ENCODE assay signal across 9 cellular contexts in the genomic region with DNA sequence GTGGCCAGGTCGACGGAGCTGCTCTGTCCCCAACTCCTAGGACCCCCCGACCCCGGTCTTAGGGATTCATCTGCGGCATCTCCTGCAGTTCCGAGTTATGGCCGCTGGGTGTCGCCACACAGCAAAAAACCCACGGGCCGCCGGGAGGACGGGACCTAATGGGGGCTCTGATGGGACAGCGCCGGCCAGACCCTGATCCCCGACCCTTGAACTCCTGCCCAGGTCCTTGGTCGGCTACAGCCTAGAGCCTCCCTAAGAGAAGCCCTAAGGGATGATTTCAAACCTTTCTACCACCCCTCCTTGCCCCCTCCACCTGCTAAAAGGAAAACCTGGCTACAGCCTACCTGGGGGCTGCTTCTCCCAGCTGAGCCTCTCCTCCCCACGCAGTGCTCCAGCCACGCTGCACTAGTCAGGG. TPM values are rescaled to one million over a fixed set of nuclear protein-coding genes. Genes with fewer than 3 reads are reported as not detected.
A peak's percentile ranks its signal among the peaks of the same experiment; 100 is the strongest.
DNase-seq lines count a peak whose midpoint lies in the region; FAIRE-seq and TF ChIP-seq lines count a peak whose summit lies in the region.
"Had no signal": no experiment of that assay in that cellular context is flagged by ENCODE, and none has a peak within 500 bp of the region (broad histone marks: within the 10 kb centered on the region; RNA-seq: fewer than 3 reads in every experiment).

No MANE protein-coding gene starts in this region.

- H3K79me1 ChIP-seq in trophoblast cell (ENCODE audit: low read length): peaks cover 2% of the 10 kb centered on the region

- H4K8ac ChIP-seq in trophoblast cell (ENCODE audit: low read depth, low read length): peak overlapping the region; percentile 49

- H3K23ac ChIP-seq in trophoblast cell (ENCODE audit: low read length): no peak overlapping the region

- no peak overlapping the region for H2BK120ac ChIP-seq in trophoblast cell (ENCODE audit: insufficient read depth, low read length, poor library complexity)

- H2AFZ ChIP-seq in fibroblast of lung (ENCODE audit: low read length) (no peak overlapping the region), trophoblast cell (ENCODE audit: insufficient read depth, low read length, poor library complexity) (no peak overlapping the region)

- H3K9me3 ChIP-seq in fibroblast of lung (ENCODE audit: control insufficient read depth, insufficient read depth, low read depth, low read length) (no peaks in the 10 kb centered on the region), trophoblast cell (ENCODE audit: insufficient read depth, low read depth, low read length) (no peaks in the 10 kb centered on the region)

- DNase-seq in ELF-1 (ENCODE audit: low read depth, low spot score) (peak; percentile 80), NCI-H1105 treated with DMSO at 0.1 percent for 48 hours (lab: John Stamatoyannopoulos, UW) (peak; percentile 5), activated T-cell treated with anti-CD3 and anti-CD28 coated beads for 24 hours (ENCODE audit: low read depth) (peak; percentile 39), fibroblast of lung (ENCODE audit: low read depth in 2 of 2) (peak in 1 of 2 donors; percentile 29), trophoblast cell (peak; percentile 13 to 56), urothelium cell line (ENCODE audit: low spot score) (peak; percentile 70), MV-4-11 (lab: John Stamatoyannopoulos, UW) (no peak), amniotic stem cell (lab: John Stamatoyannopoulos, UW) (no peak)

- FAIRE-seq in urothelium cell line (lab: Jason Lieb, UNC): no peak

- no peak overlapping the region for H4K12ac ChIP-seq in trophoblast cell (ENCODE audit: low read depth, low read length)

- no peak overlapping the region for H4K91ac ChIP-seq in trophoblast cell (ENCODE audit: low read depth, low read length)

- no peaks in the 10 kb centered on the region for H3K36me3 ChIP-seq in fibroblast of lung (ENCODE audit: control insufficient read depth, insufficient read depth, low read length)
- no peaks in the 10 kb centered on the region for H3K36me3 ChIP-seq in trophoblast cell (ENCODE audit: control insufficient read depth in 1 of 2, insufficient read depth in 2 of 2, low read length in 2 of 2)

- peak; percentile 80 to 84 for TF ChIP-seq CTCF in fibroblast of lung (conservative IDR thresholded peaks at IDR 0.05 in 1 of 2, IDR thresholded peaks at IDR 0.05 in 1 of 2; ENCODE audit: low read depth in 1 of 2, low read length in 2 of 2)

- H3K9ac ChIP-seq in fibroblast of lung (ENCODE audit: insufficient read depth, low read length) (no peak overlapping the region), trophoblast cell (ENCODE audit: low read length) (no peak overlapping the region)

- H3K4me1 ChIP-seq in fibroblast of lung (ENCODE audit: control insufficient read depth, extremely low read depth, insufficient read depth, low read length): no peaks in the 10 kb centered on the region
- peaks cover 12 to 18% of the 10 kb centered on the region in 2 experiments for H3K4me1 ChIP-seq in trophoblast cell (ENCODE audit: control insufficient read depth in 1 of 2, insufficient read depth in 2 of 2, low read length in 2 of 2)

- H2BK12ac ChIP-seq in trophoblast cell (ENCODE audit: low read length): no peak overlapping the region

- H3K4ac ChIP-seq in trophoblast cell (ENCODE audit: low read depth, low read length): no peak overlapping the region

- WGBS in trophoblast cell (ENCODE audit: extremely low coverage, insufficient coverage, insufficient read length): no CpG with 5 or more reads among the region's 18 CpGs

- no peak overlapping the region for H2BK5ac ChIP-seq in trophoblast cell (ENCODE audit: low read depth, low read length, poor library complexity)

- H3K27me3 ChIP-seq in fibroblast of lung (ENCODE audit: control insufficient read depth, insufficient read depth, low read length): no peaks in the 10 kb centered on the region
- H3K27me3 ChIP-seq in trophoblast cell (ENCODE audit: insufficient read depth, low read length): no peaks in the 10 kb centered on the region

- no peak overlapping the region for H3K27ac ChIP-seq in fibroblast of lung (ENCODE audit: insufficient read depth, low read length)
- H3K27ac ChIP-seq in trophoblast cell (ENCODE audit: low read depth, low read length): no peak overlapping the region
- H3K27ac ChIP-seq: SK-N-MC had no signal

- H3K14ac ChIP-seq in trophoblast cell (ENCODE audit: low read length): peak overlapping the region; percentile 32

- H3K4me3 ChIP-seq in fibroblast of lung (replicated peaks in 1 of 4; ENCODE audit: control extremely low read depth in 1 of 4, insufficient read depth in 1 of 4, low read depth in 3 of 4, low read length in 4 of 4) (no peak overlapping the region), trophoblast cell (ENCODE audit: low read depth, low read length) (no peak overlapping the region)
- H3K4me3 ChIP-seq: SK-N-MC had no signal

- H4K20me1 ChIP-seq in fibroblast of lung (ENCODE audit: control insufficient read depth, extremely low read depth, insufficient read depth, low read length): no peaks in the 10 kb centered on the region

- peak overlapping the region; percentile 66 for H2AK5ac ChIP-seq in trophoblast cell (ENCODE audit: low read length)

- no peaks in the 10 kb centered on the region for H3K79me2 ChIP-seq in fibroblast of lung (ENCODE audit: control insufficient read depth, insufficient read depth, low read length)
- H3K79me2 ChIP-seq in trophoblast cell (ENCODE audit: control insufficient read depth, insufficient read depth, low read length, poor library complexity): no peaks in the 10 kb centered on the region

- H3K4me2 ChIP-seq in fibroblast of lung (ENCODE audit: extremely low read depth, insufficient read depth, low read length) (no peak overlapping the region), trophoblast cell (ENCODE audit: low read length) (no peak overlapping the region)

- no peak overlapping the region for H3K18ac ChIP-seq in trophoblast cell (ENCODE audit: low read length)

RNA-seq across cellular contexts. Expression of a gene that starts 30.8 kb away (rescaled TPM):
- under 0.01 and 0.17 TPM in 2 replicates for total RNA-seq in fibroblast of lung
- polyA plus RNA-seq in fibroblast of lung: 0.02 TPM in 1 of 2 replicates, not detected in the other
- not detected in 2 replicates for polyA plus RNA-seq in fibroblast of lung (2012)
- polyA minus RNA-seq in fibroblast of lung (ENCODE audit: low replicate concordance): not detected in 2 replicates
- polyA plus RNA-seq in trophoblast cell (2013): 0.46 and 0.48 TPM in 2 replicates

RNA-seq across cellular contexts. Expression of a gene that starts 47.8 kb away (rescaled TPM):
- total RNA-seq in fibroblast of lung: 34.4 and 61.8 TPM in 2 replicates
- 65.3 and 68.8 TPM in 2 replicates for polyA plus RNA-seq in fibroblast of lung
- 40.2 and 47.8 TPM in 2 replicates for polyA plus RNA-seq in fibroblast of lung (2012)
- polyA minus RNA-seq in fibroblast of lung (ENCODE audit: low replicate concordance): 115 and 120 TPM in 2 replicates
- polyA plus RNA-seq in trophoblast cell (2013): 24.1 and 24.8 TPM in 2 replicates

RNA-seq across cellular contexts. Expression of a gene that starts 48.0 kb away (rescaled TPM):
- 14.4 and 18.0 TPM in 2 replicates for total RNA-seq in fibroblast of lung
- 38.1 and 53.6 TPM in 2 replicates for polyA plus RNA-seq in fibroblast of lung
- 39.6 and 42.7 TPM in 2 replicates for polyA plus RNA-seq in fibroblast of lung (2012)
- 94.4 and 116 TPM in 2 replicates for polyA minus RNA-seq in fibroblast of lung (ENCODE audit: low replicate concordance)
- 92.9 and 93.6 TPM in 2 replicates for polyA plus RNA-seq in trophoblast cell (2013)

Comparison
In these comparisons a context has a peak if more than half of its experiments do, and no peak if none do; other contexts are left out.
1. DNase-seq: peak in ELF-1 (single experiment), NCI-H1105 treated with DMSO at 0.1 percent for 48 hours (single experiment), activated T-cell treated with anti-CD3 and anti-CD28 coated beads for 24 hours (single experiment), trophoblast cell (2 of 2) and urothelium cell line (single experiment); none in MV-4-11 (single experiment) and amniotic stem cell (single experiment).